ENCODE assay signal across 8 cellular contexts in the genomic region with DNA sequence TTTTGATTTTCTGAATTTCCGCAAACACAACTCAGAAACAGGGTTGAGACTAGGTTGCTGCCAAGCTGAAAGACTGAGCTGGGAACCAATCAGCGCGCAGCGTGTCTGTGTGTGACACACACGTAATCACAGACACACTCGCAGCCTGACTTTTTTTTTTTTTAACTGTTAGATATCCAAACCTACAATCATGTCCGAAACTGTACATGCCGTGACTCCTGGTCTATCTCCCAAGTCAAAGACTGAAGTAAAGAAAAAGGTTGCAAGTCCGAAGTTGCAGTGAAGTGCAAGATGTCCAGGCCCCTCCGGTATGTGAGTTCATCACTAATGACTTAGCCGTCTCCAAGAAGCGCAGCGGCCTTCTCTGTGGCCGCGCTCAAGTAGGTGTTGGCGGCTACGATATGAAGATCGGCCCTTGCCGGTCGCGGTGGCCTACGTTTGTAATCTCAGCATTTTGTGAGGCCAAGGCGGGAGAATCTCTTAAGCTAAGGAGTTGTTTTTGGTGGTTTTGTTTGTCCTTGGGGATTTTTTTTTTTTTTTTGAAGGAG.
DNase-seq lines count a peak whose midpoint lies in the region; ATAC-seq and TF ChIP-seq lines count a peak whose summit lies in the region.

No MANE protein-coding gene starts in this region.

- peak; percentile 26 for ATAC-seq in GM18909 (IDR thresholded peaks at IDR 0.05; ENCODE audit: poor library complexity, unreplicated experiment)

- H3K4me3 ChIP-seq in AG04449 (ENCODE audit: low read depth, low read length) (peak overlapping the region; percentile 85), left ventricle myocardium inferior (peak overlapping the region; percentile 77)

- peak; percentile 88 for DNase-seq in AG04449 (ENCODE audit: low read depth, low spot score)
- DNase-seq in Kasumi-1 (lab: John Stamatoyannopoulos, UW) = peak; percentile 80 to 85
- DNase-seq in anterior cingulate cortex (lab: John Stamatoyannopoulos, UW) = peak; percentile 28 to 95 (median 81)
- peak; percentile 85 for DNase-seq in left ventricle myocardium inferior
- peak; percentile 89 to 99 (median 95) for DNase-seq in posterior cingulate gyrus
- DNase-seq in NCI-H1694 (lab: John Stamatoyannopoulos, UW) = no peak

- peak overlapping the region; percentile 94 for H3K27ac ChIP-seq in left ventricle myocardium inferior (replicated peaks)

- TF ChIP-seq CTCF in AG04449 (IDR thresholded peaks at IDR 0.05; ENCODE audit: insufficient read depth, low read length, missing control alignments) (no peak), left ventricle myocardium inferior (IDR thresholded peaks at IDR 0.05; ENCODE audit: borderline replicate concordance) (no peak)

- intact Hi-C loops in left ventricle myocardium inferior (cut with micrococcal nuclease) (no loop called here), posterior cingulate gyrus (cut with DNase I) (loop anchor here (5.0 kb wide), 2 partner anchors 38 to 68 kb away; a partner anchor contains a TSS)

- peaks cover 53% of the 10 kb centered on the region for H3K4me1 ChIP-seq in left ventricle myocardium inferior

- POLR2A ChIA-PET in AG04449 (lab: Yijun Ruan, JAX) = interaction anchor here (0.6 to 6.8 kb wide), 8 partner anchors 12 to 169 kb away, joined by 3 to 139 read pairs (median 36); a partner anchor contains a TSS

- H3K36me3 Mint-ChIP-seq in T-helper 1 cell treated with Interleukin-12 subunit alpha and Interleukin-12 subunit beta and Interleukin-4 antibody, amounts not matched to agents 30 μg/mL and 1 μg/mL, for 36 hours (ENCODE audit: low read depth) = peaks cover 11% of the 10 kb centered on the region

- peaks cover 27% of the 10 kb centered on the region for H3K27me3 ChIP-seq in left ventricle myocardium inferior (ENCODE audit: low read depth)

- H3K9me3 Mint-ChIP-seq in T-helper 1 cell treated with Interleukin-12 subunit alpha and Interleukin-12 subunit beta and Interleukin-4 antibody, amounts not matched to agents 30 μg/mL and 1 μg/mL, for 36 hours = no peaks in the 10 kb centered on the region

- no peaks in the 10 kb centered on the region for H3K9me3 ChIP-seq in left ventricle myocardium inferior (replicated peaks)

- no peaks in the 10 kb centered on the region for H3K36me3 ChIP-seq in left ventricle myocardium inferior

- H3K27ac Mint-ChIP-seq in T-helper 1 cell treated with Interleukin-12 subunit alpha and Interleukin-12 subunit beta and Interleukin-4 antibody, amounts not matched to agents 30 μg/mL and 1 μg/mL, for 36 hours = peak overlapping the region; percentile 97

- CTCF ChIA-PET in AG04449 (lab: Yijun Ruan, JAX) = interaction anchor here (1.2 to 3.2 kb wide), 2 partner anchors 11 to 22 kb away, joined by 4 to 12 read pairs; a partner anchor contains a TSS

- peaks cover 38% of the 10 kb centered on the region for H3K4me1 Mint-ChIP-seq in T-helper 1 cell treated with Interleukin-12 subunit alpha and Interleukin-12 subunit beta and Interleukin-4 antibody, amounts not matched to agents 30 μg/mL and 1 μg/mL, for 36 hours (ENCODE audit: low read depth)

- peak overlapping the region; percentile 96 for H3K4me3 Mint-ChIP-seq in T-helper 1 cell treated with Interleukin-12 subunit alpha and Interleukin-12 subunit beta and Interleukin-4 antibody, amounts not matched to agents 30 μg/mL and 1 μg/mL, for 36 hours

- no peaks in the 10 kb centered on the region for H3K27me3 Mint-ChIP-seq in T-helper 1 cell treated with Interleukin-12 subunit alpha and Interleukin-12 subunit beta and Interleukin-4 antibody, amounts not matched to agents 30 μg/mL and 1 μg/mL, for 36 hours (ENCODE audit: low read depth)
